In genomic region chr12:120639771-120640721, GRCh38 we compare ENCODE assay signal across 8 cellular contexts. TPM values are rescaled to one million over a fixed set of nuclear protein-coding genes. Genes with fewer than 3 reads are reported as not detected.
DNase-seq lines count a peak whose midpoint lies in the region; ATAC-seq lines count a peak whose summit lies in the region.

Gene CABP1, plus strand, starts transcription at chr12:120640626. Its CDS starts 60 bp downstream, at chr12:120640686.

- H3K4me3 ChIP-seq in SJSA1 (peak within 1 kb of the TSS; percentile 28), iPS-11a (ENCODE audit: low read depth, low read length) (peak within 1 kb of the TSS; percentile 57)

- H3K27ac ChIP-seq in SJSA1 = no peak within 1 kb of the TSS

- H3K4me1 ChIP-seq in SJSA1 (replicated peaks) = peaks cover 16% of the 10 kb centered on the region

- no peaks in the 10 kb centered on the region for H3K36me3 ChIP-seq in SJSA1

- H3K27me3 ChIP-seq in SJSA1 (replicated peaks) = peaks cover 46% of the 10 kb centered on the region

- H3K9me3 ChIP-seq in SJSA1 (replicated peaks) = no peaks in the 10 kb centered on the region

- peak; percentile 50 for ATAC-seq in HG03139 (IDR thresholded peaks at IDR 0.05; ENCODE audit: unreplicated experiment)

- peak; percentile 38 to 73 (median 55) for DNase-seq in NCI-H1417 (lab: John Stamatoyannopoulos, UW)
- no peak for DNase-seq in NCI-H1417 treated with DMSO at 0.1 percent for 48 hours (lab: John Stamatoyannopoulos, UW)
- no peak for DNase-seq in SJSA1 (ENCODE audit: low read depth in 1 of 2, low spot score in 2 of 2)
- peak; percentile 80 for DNase-seq in activated naive CD4-positive, alpha-beta T cell treated with anti-CD3 and anti-CD28 coated beads, Interleukin-2, amount 50 U/mL, for 16 hours
- peak; percentile 64 for DNase-seq in stimulated activated CD4-positive, alpha-beta T cell treated with anti-CD3 and anti-CD28 coated beads, Interleukin-2, amount 100 ng/mL, for 4 hours (ENCODE audit: low read depth)
- DNase-seq in cerebellar nuclear complex (lab: John Stamatoyannopoulos, UW) = no peak

RNA-seq across cellular contexts. Expression of gene CABP1, which starts in this region (rescaled TPM):
- not detected in 2 replicates for total RNA-seq in SJSA1 (2014; rRNA removed; shearing (Covaris generic))

Comparison
In these comparisons a context has a peak if more than half of its experiments do, and no peak if none do; other contexts are left out.
1. DNase-seq: peak in NCI-H1417 (3 of 3), activated naive CD4-positive, alpha-beta T cell treated with anti-CD3 and anti-CD28 coated beads, Interleukin-2, amount 50 U/mL, for 16 hours (single experiment) and stimulated activated CD4-positive, alpha-beta T cell treated with anti-CD3 and anti-CD28 coated beads, Interleukin-2, amount 100 ng/mL, for 4 hours (single experiment); none in NCI-H1417 treated with DMSO at 0.1 percent for 48 hours (single experiment), SJSA1 (0 of 2) and cerebellar nuclear complex (0 of 2).